In genomic region chr11:66386171-66387069, GRCh38 we compare ENCODE assay signal across 9 cellular contexts. TPM values are rescaled to one million over a fixed set of nuclear protein-coding genes. Genes with fewer than 3 reads are reported as not detected.
DNase-seq lines count a peak whose midpoint lies in the region; ATAC-seq, FAIRE-seq and TF ChIP-seq lines count a peak whose summit lies in the region.
"Had no signal": no experiment of that assay in that cellular context is flagged by ENCODE, and none has a peak within 500 bp of the region (broad histone marks: within the 10 kb centered on the region; RNA-seq: fewer than 3 reads in every experiment).

No MANE protein-coding gene starts in this region.

- H3F3A ChIP-seq in SK-N-SH (replicated peaks; ENCODE audit: insufficient read depth): no peaks in the 10 kb centered on the region

- no peaks in the 10 kb centered on the region for H3K9me3 Mint-ChIP-seq in activated naive CD4-positive, alpha-beta T cell treated with anti-CD3 and anti-CD28 coated beads, Interleukin-2, amount 50 U/mL, for 72 hours

- H3K27me3 ChIP-seq in SK-N-SH (ENCODE audit: insufficient read depth) (peaks cover 13% of the 10 kb centered on the region; the same call in 1 of the 2 replicates), pancreas (no peaks in the 10 kb centered on the region), thyroid gland (no peaks in the 10 kb centered on the region)

- no peaks in the 10 kb centered on the region for H3K9me3 ChIP-seq in SK-N-SH
- H3K9me3 ChIP-seq in pancreas: no peaks in the 10 kb centered on the region
- H3K9me3 ChIP-seq in thyroid gland: no peaks in the 10 kb centered on the region

- CTCF ChIA-PET in SK-N-SH (lab: Yijun Ruan, JAX): interaction anchor here (0.7 to 3.7 kb wide), 44 partner anchors 9 to 448 kb away, joined by 3 to 47 read pairs (median 6); partner anchors contain the start of genes B4GAT1, BRMS1, DPP3 and MRPL11

- no peak overlapping the region for H3K9ac ChIP-seq in SK-N-SH

- peak overlapping the region; percentile 23 to 60 for H3K4me3 ChIP-seq in SK-N-SH (ENCODE audit: low read depth in 2 of 2, low read length in 1 of 2)
- H3K4me3 ChIP-seq in pancreas: peak overlapping the region in 2 of 4 donors; percentile 19 to 21
- H3K4me3 ChIP-seq in thyroid gland (replicated peaks in 1 of 3): no peak overlapping the region
- H3K4me3 ChIP-seq: skin epidermis had no signal

- no peaks in the 10 kb centered on the region for H3K36me3 Mint-ChIP-seq in activated naive CD4-positive, alpha-beta T cell treated with anti-CD3 and anti-CD28 coated beads, Interleukin-2, amount 50 U/mL, for 72 hours

- H3K4me1 ChIP-seq in SK-N-SH (ENCODE audit: control insufficient read depth in 1 of 2, insufficient read depth in 2 of 2, low read depth in 1 of 2, low read length in 1 of 2) (no peaks in the 10 kb centered on the region; a peak in 1 of 4 replicates), pancreas (no peaks in the 10 kb centered on the region), thyroid gland (peaks cover 0 to 7% of the 10 kb centered on the region in 2 donors)

- FAIRE-seq in pancreas (lab: Jason Lieb, UNC) (no peak), H54 (lab: Jason Lieb, UNC) (no peak)

- intact Hi-C loops in head of caudate nucleus (cut with DNase I) (no loop called here), pancreas (cut with DNase I) (loop anchor here in 1 of 3 donors (5.0 kb wide), 1 partner anchor 79 kb away; no protein-coding TSS in a partner anchor), thyroid gland (cut with DNase I) (no loop called here)

- no peaks in the 10 kb centered on the region for H3K36me3 ChIP-seq in SK-N-SH (replicated peaks in 1 of 2; ENCODE audit: control insufficient read depth in 1 of 2, insufficient read depth in 2 of 2, low read length in 1 of 2)
- no peaks in the 10 kb centered on the region for H3K36me3 ChIP-seq in pancreas
- H3K36me3 ChIP-seq in thyroid gland: no peaks in the 10 kb centered on the region

- POLR2A ChIA-PET in SK-N-SH (lab: Yijun Ruan, JAX): interaction anchor here (0.5 to 1.0 kb wide), 2 partner anchors 74 to 425 kb away, joined by 3 read pairs; partner anchors contain the start of gene SART1

- H4K20me1 ChIP-seq in SK-N-SH (ENCODE audit: insufficient read depth): no peaks in the 10 kb centered on the region

- TF ChIP-seq CTCF in SK-N-SH (IDR thresholded peaks at IDR 0.05) (peak; percentile 96), pancreas (IDR thresholded peaks at IDR 0.05) (peak; percentile 86 to 96 (median 92)), thyroid gland (IDR thresholded peaks at IDR 0.05) (peak; percentile 79 to 97 (median 87))

- H3K9me2 ChIP-seq in SK-N-SH: no peaks in the 10 kb centered on the region

- peak overlapping the region in 1 of 2 donors; percentile 5 for H3K27ac Mint-ChIP-seq in activated naive CD4-positive, alpha-beta T cell treated with anti-CD3 and anti-CD28 coated beads, Interleukin-2, amount 50 U/mL, for 72 hours

- peak overlapping the region; percentile 80 for H2AFZ ChIP-seq in SK-N-SH (ENCODE audit: low read depth)

- peak; percentile 75 to 78 for ATAC-seq in activated naive CD4-positive, alpha-beta T cell treated with anti-CD3 and anti-CD28 coated beads, Interleukin-2, amount 50 U/mL, for 72 hours
- ATAC-seq in pancreas: peak; percentile 81 to 92 (median 90)

- H3K27ac ChIP-seq in SK-N-SH (ENCODE audit: low read depth in 2 of 2, low read length in 1 of 2) (no peak overlapping the region), pancreas (peak overlapping the region in 1 of 4 donors; percentile 62), thyroid gland (no peak overlapping the region)

- DNase-seq in ELF-1 (ENCODE audit: low read depth, low spot score) (peak; percentile 93), NCI-H1048 (lab: John Stamatoyannopoulos, UW) (peak; percentile 64), SK-N-SH (peak; percentile 71), head of caudate nucleus (peak; percentile 66 to 94 (median 86)), pancreas (peak; percentile 71 to 94 (median 86)), thyroid gland (peak; percentile 91 to 93), H54 (ENCODE audit: insufficient read length, low spot score) (no peak)
- peak; percentile 72 to 88 for DNase-seq in activated naive CD4-positive, alpha-beta T cell treated with anti-CD3 and anti-CD28 coated beads, Interleukin-2, amount 50 U/mL, for 72 hours (ENCODE audit: low spot score in 2 of 2)

- no peak for TF ChIP-seq EP300 in SK-N-SH (IDR thresholded peaks at IDR 0.05; ENCODE audit: borderline replicate concordance in 1 of 2, low read depth in 1 of 2, low read length in 1 of 2)

- 11% methylated on average over 20 of the region's 20 CpGs for WGBS in SK-N-SH (ENCODE audit: low lambda C conversion rate)
- 4 to 5% methylated on average over 20 of the region's 20 CpGs for WGBS in pancreas, 2 donors
- 16 to 18% methylated on average over 20 of the region's 20 CpGs for WGBS in thyroid gland, 2 donors

- no peaks in the 10 kb centered on the region for H3K79me2 ChIP-seq in SK-N-SH (ENCODE audit: insufficient read depth)

- peak overlapping the region; percentile 49 for H3K4me2 ChIP-seq in SK-N-SH

- no peak for TF ChIP-seq POLR2A in thyroid gland (IDR thresholded peaks at IDR 0.05)
- no peak for TF ChIP-seq POLR2A in H54 (IDR thresholded peaks at IDR 0.05; ENCODE audit: low read depth, low read length)

- TF ChIP-seq RAD21 in SK-N-SH (IDR thresholded peaks at IDR 0.05; ENCODE audit: low read length): peak; percentile 70

TF ChIP-seq in SK-N-SH, 30 proteins besides CTCF, POLR2A, EP300 and RAD21:
- TF ChIP-seq NRF1 (IDR thresholded peaks at IDR 0.05; ENCODE audit: low read depth, low read length) (no peak), SMC3 (IDR thresholded peaks at IDR 0.05; ENCODE audit: low read depth, low read length) (peak; percentile 36; the same call in 1 of the 2 replicates), RFX5 (IDR thresholded peaks at IDR 0.05; ENCODE audit: low read length) (0 out of 2 replicates have a peak, but pooled peaks have one; percentile 37)

RNA-seq across cellular contexts. Expression of gene SLC29A2, which starts 14.9 kb away (rescaled TPM):
- polyA plus RNA-seq in SK-N-SH (2012; rRNA removed) (3.2 and 3.7 TPM in 2 replicates), pancreas (10 to 100 TPM; 19.9 to 21.7 TPM)
- polyA plus RNA-seq in SK-N-SH (2012; cell fraction: cytosol; rRNA removed): 1.4 and 2.4 TPM in 2 replicates
- polyA plus RNA-seq in SK-N-SH (2012; cell fraction: nucleus; rRNA removed): 13.0 and 14.4 TPM in 2 replicates
- total RNA-seq in activated naive CD4-positive, alpha-beta T cell treated with anti-CD3 and anti-CD28 coated beads, Interleukin-2, amount 50 U/mL, for 72 hours: 10 to 100 TPM in 1 of 2 donors, 1 to 10 TPM in 1; 6.1 to 10.5 TPM
- total RNA-seq in pancreas (1 to 10 TPM; 2.9 to 6.0 (median 4.3) TPM), thyroid gland (10 to 100 TPM in 2 of 4 donors, 1 to 10 TPM in 2; 5.0 to 11.4 (median 8.3) TPM)

RNA-seq across cellular contexts. Expression of gene NPAS4, which starts 34.4 kb away (rescaled TPM):
- polyA plus RNA-seq in SK-N-SH (2012; rRNA removed): 0.03 and 0.08 TPM in 2 replicates
- 0.01 TPM in 1 of 2 replicates, not detected in the other for polyA plus RNA-seq in SK-N-SH (2012; cell fraction: cytosol; rRNA removed)
- polyA plus RNA-seq in SK-N-SH (2012; cell fraction: nucleus; rRNA removed): 0.12 and 0.21 TPM in 2 replicates
- under 1 TPM; 0.09 to 0.47 TPM for total RNA-seq in activated naive CD4-positive, alpha-beta T cell treated with anti-CD3 and anti-CD28 coated beads, Interleukin-2, amount 50 U/mL, for 72 hours
- under 1 TPM in 1 of 6 donors, not detected in 5; 0.14 TPM for total RNA-seq in pancreas
- polyA plus RNA-seq in pancreas: under 1 TPM; 0.08 to 0.63 TPM
- total RNA-seq in thyroid gland: not detected

RNA-seq across cellular contexts. Expression of gene B4GAT1, which starts 39.0 kb away (rescaled TPM):
- polyA plus RNA-seq in SK-N-SH (2012; rRNA removed) (26.4 TPM in 2 replicates), pancreas (10 to 100 TPM in 1 of 2 donors, 1 to 10 TPM in 1; 9.2 to 21.8 TPM)
- polyA plus RNA-seq in SK-N-SH (2012; cell fraction: cytosol; rRNA removed): 18.3 and 23.9 TPM in 2 replicates
- 17.6 and 20.1 TPM in 2 replicates for polyA plus RNA-seq in SK-N-SH (2012; cell fraction: nucleus; rRNA removed)
- total RNA-seq in activated naive CD4-positive, alpha-beta T cell treated with anti-CD3 and anti-CD28 coated beads, Interleukin-2, amount 50 U/mL, for 72 hours: 1 to 10 TPM; 6.5 to 8.9 TPM
- total RNA-seq in pancreas (10 to 100 TPM in 5 of 6 donors, 1 to 10 TPM in 1; 9.5 to 13.3 (median 12.0) TPM), thyroid gland (10 to 100 TPM; 41.1 to 67.2 (median 49.5) TPM)

RNA-seq across cellular contexts. Expression of gene BRMS1, which starts 41.5 kb away (rescaled TPM):
- polyA plus RNA-seq in SK-N-SH (2012; rRNA removed) (70.0 and 76.5 TPM in 2 replicates), pancreas (10 to 100 TPM; 46.9 to 65.0 TPM)
- 65.3 and 67.8 TPM in 2 replicates for polyA plus RNA-seq in SK-N-SH (2012; cell fraction: cytosol; rRNA removed)
- polyA plus RNA-seq in SK-N-SH (2012; cell fraction: nucleus; rRNA removed): 66.8 and 73.5 TPM in 2 replicates
- 10 to 100 TPM; 32.1 to 33.5 TPM for total RNA-seq in activated naive CD4-positive, alpha-beta T cell treated with anti-CD3 and anti-CD28 coated beads, Interleukin-2, amount 50 U/mL, for 72 hours
- total RNA-seq in pancreas (10 to 100 TPM; 14.3 to 22.0 (median 19.7) TPM), thyroid gland (10 to 100 TPM; 41.4 to 64.4 (median 53.8) TPM)

RNA-seq across cellular contexts. Expression of gene RIN1, which starts 50.2 kb away (rescaled TPM):
- 13.0 and 16.9 TPM in 2 replicates for polyA plus RNA-seq in SK-N-SH (2012; rRNA removed)
- polyA plus RNA-seq in SK-N-SH (2012; cell fraction: cytosol; rRNA removed): 6.1 and 9.3 TPM in 2 replicates
- polyA plus RNA-seq in SK-N-SH (2012; cell fraction: nucleus; rRNA removed): 71.9 and 87.9 TPM in 2 replicates
- 1 to 10 TPM; 2.6 to 4.9 TPM for total RNA-seq in activated naive CD4-positive, alpha-beta T cell treated with anti-CD3 and anti-CD28 coated beads, Interleukin-2, amount 50 U/mL, for 72 hours
- total RNA-seq in pancreas: 1 to 10 TPM; 2.7 to 5.0 (median 4.1) TPM
- 10 to 100 TPM in 1 of 2 donors, 1 to 10 TPM in 1; 9.2 to 15.7 TPM for polyA plus RNA-seq in pancreas
- 1 to 10 TPM; 1.3 to 7.9 (median 2.2) TPM for total RNA-seq in thyroid gland

Comparison
In these comparisons a context has a peak if more than half of its experiments do, and no peak if none do; other contexts are left out.
1. H3K4me3 ChIP-seq: peak in SK-N-SH (2 of 2); none in thyroid gland (0 of 3).
2. Peak in every context shown above with its lines, with median percentiles within 50 percentile points of each other: CTCF ChIP-seq.